8 cellular contexts compared by ENCODE assay signal in genomic region chr19:52139291-52140076, GRCh38. TPM values are rescaled to one million over a fixed set of nuclear protein-coding genes. Genes with fewer than 3 reads are reported as not detected.
DNase-seq lines count a peak whose midpoint lies in the region; ATAC-seq and TF ChIP-seq lines count a peak whose summit lies in the region.

TSS of gene ZNF616 (minus strand) at chr19:52139938. CDS start at chr19:52130512, 9,426 bp downstream.

- peak within 1 kb of the TSS; percentile 75 to 83 for H3K4me3 ChIP-seq in esophagus (ENCODE audit: low read depth in 1 of 2, low read length in 2 of 2)
- H3K4me3 ChIP-seq in muscle layer of colon (ENCODE audit: low read depth in 1 of 2, low read length in 2 of 2), result peak within 1 kb of the TSS; percentile 96 to 98

- no peaks in the 10 kb centered on the region for H3K36me3 ChIP-seq in esophagus (ENCODE audit: control insufficient read depth in 2 of 2, insufficient read depth in 2 of 2, low read length in 1 of 2)
- no peaks in the 10 kb centered on the region for H3K36me3 ChIP-seq in muscle layer of colon (ENCODE audit: insufficient read depth, low read length)

- in situ Hi-C loops in KBM-7 (cut with MboI; ENCODE audit: low pct_unique_long_range_greater_than_20kb, low sequenced_read_pairs), result no loop called here

- H3K9ac ChIP-seq in muscle layer of colon (ENCODE audit: low read length), result peak within 1 kb of the TSS; percentile 85

- peak within 1 kb of the TSS; percentile 94 for H3K4me3 Mint-ChIP-seq in activated T-cell treated with anti-CD3 and anti-CD28 coated beads, Interleukin-2, amount 50 U/mL, for 4 hours

- H3K27ac ChIP-seq in esophagus (ENCODE audit: low read depth in 2 of 2, low read length in 1 of 2) (peak within 1 kb of the TSS; percentile 96), muscle layer of colon (ENCODE audit: low read depth, low read length) (peak within 1 kb of the TSS; percentile 92)

- H3K9me3 Mint-ChIP-seq in activated T-cell treated with anti-CD3 and anti-CD28 coated beads, Interleukin-2, amount 50 U/mL, for 4 hours, result peaks cover 12% of the 10 kb centered on the region

- H3K27me3 ChIP-seq in esophagus (ENCODE audit: control insufficient read depth in 1 of 2, insufficient read depth in 2 of 2, low read length in 2 of 2) (no peaks in the 10 kb centered on the region), muscle layer of colon (ENCODE audit: control insufficient read depth in 1 of 2, insufficient read depth in 2 of 2, low read length in 2 of 2) (no peaks in the 10 kb centered on the region)

- DNase-seq in DMS53 treated with DMSO at 0.1 percent for 48 hours (lab: John Stamatoyannopoulos, UW; ENCODE audit: unreplicated experiment) (peak; percentile 88), KBM-7 (peak; percentile 94)
- peak; percentile 98 for DNase-seq in activated T-cell treated with anti-CD3 and anti-CD28 coated beads, Interleukin-2, amount 50 U/mL, for 4 hours
- DNase-seq in stimulated activated CD8-positive, alpha-beta memory T cell treated with anti-CD3 and anti-CD28 coated beads, Interleukin-7, amount 100 ng/mL, for 1 hour (ENCODE audit: low read depth in 2 of 2), result peak; percentile 93 to 97

- H3K9me3 ChIP-seq in esophagus (ENCODE audit: control insufficient read depth in 2 of 2, insufficient read depth in 1 of 2, low read depth in 1 of 2, low read length in 1 of 2) (peaks cover 0 to 5% of the 10 kb centered on the region in 2 donors), muscle layer of colon (ENCODE audit: low read length) (no peaks in the 10 kb centered on the region)

- peaks cover 11% of the 10 kb centered on the region for H3K36me3 Mint-ChIP-seq in activated T-cell treated with anti-CD3 and anti-CD28 coated beads, Interleukin-2, amount 50 U/mL, for 4 hours (ENCODE audit: insufficient read depth)

- H3K4me1 ChIP-seq in esophagus (ENCODE audit: control insufficient read depth in 2 of 2, insufficient read depth in 2 of 2, low read length in 1 of 2) (no peaks in the 10 kb centered on the region), muscle layer of colon (ENCODE audit: insufficient read depth, low read length) (peaks cover 17% of the 10 kb centered on the region)

- peaks cover 23% of the 10 kb centered on the region for H3K4me1 Mint-ChIP-seq in activated T-cell treated with anti-CD3 and anti-CD28 coated beads, Interleukin-2, amount 50 U/mL, for 4 hours (ENCODE audit: low read depth)

- no peaks in the 10 kb centered on the region for H3K27me3 Mint-ChIP-seq in activated T-cell treated with anti-CD3 and anti-CD28 coated beads, Interleukin-2, amount 50 U/mL, for 4 hours (ENCODE audit: low read depth)

- 0 to 1% methylated on average over 49 to 50 of the region's 50 CpGs for WGBS in esophagus, 2 donors

- peak; percentile 89 for ATAC-seq in GM21576 (IDR thresholded peaks at IDR 0.05; ENCODE audit: unreplicated experiment)
- ATAC-seq in activated T-cell treated with anti-CD3 and anti-CD28 coated beads, Interleukin-2, amount 50 U/mL, for 4 hours, result peak; percentile 98 to 99

TF ChIP-seq in PFSK-1, 5 proteins besides CTCF, POLR2A, EP300 and RAD21:
- 0 out of 2 replicates have a peak, but pooled peaks have one; percentile 10 for TF ChIP-seq SIN3A (IDR thresholded peaks at IDR 0.05; ENCODE audit: borderline replicate concordance, insufficient read depth, low read length)
- peak; percentile 95 for TF ChIP-seq POLR2AphosphoS5 (IDR thresholded peaks at IDR 0.05; ENCODE audit: low read depth, low read length)
- TF ChIP-seq TAF1 (IDR thresholded peaks at IDR 0.05; ENCODE audit: borderline replicate concordance, insufficient read depth, low read length), result peak; percentile 81; the same call in 1 of the 2 replicates
- TF ChIP-seq, protein P1, sequence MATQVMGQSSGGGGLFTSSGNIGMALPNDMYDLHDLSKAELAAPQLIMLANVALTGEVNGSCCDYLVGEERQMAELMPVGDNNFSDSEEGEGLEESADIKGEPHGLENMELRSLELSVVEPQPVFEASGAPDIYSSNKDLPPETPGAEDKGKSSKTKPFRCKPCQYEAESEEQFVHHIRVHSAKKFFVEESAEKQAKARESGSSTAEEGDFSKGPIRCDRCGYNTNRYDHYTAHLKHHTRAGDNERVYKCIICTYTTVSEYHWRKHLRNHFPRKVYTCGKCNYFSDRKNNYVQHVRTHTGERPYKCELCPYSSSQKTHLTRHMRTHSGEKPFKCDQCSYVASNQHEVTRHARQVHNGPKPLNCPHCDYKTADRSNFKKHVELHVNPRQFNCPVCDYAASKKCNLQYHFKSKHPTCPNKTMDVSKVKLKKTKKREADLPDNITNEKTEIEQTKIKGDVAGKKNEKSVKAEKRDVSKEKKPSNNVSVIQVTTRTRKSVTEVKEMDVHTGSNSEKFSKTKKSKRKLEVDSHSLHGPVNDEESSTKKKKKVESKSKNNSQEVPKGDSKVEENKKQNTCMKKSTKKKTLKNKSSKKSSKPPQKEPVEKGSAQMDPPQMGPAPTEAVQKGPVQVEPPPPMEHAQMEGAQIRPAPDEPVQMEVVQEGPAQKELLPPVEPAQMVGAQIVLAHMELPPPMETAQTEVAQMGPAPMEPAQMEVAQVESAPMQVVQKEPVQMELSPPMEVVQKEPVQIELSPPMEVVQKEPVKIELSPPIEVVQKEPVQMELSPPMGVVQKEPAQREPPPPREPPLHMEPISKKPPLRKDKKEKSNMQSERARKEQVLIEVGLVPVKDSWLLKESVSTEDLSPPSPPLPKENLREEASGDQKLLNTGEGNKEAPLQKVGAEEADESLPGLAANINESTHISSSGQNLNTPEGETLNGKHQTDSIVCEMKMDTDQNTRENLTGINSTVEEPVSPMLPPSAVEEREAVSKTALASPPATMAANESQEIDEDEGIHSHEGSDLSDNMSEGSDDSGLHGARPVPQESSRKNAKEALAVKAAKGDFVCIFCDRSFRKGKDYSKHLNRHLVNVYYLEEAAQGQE (IDR thresholded peaks at IDR 0.05; ENCODE audit: insufficient read depth in 1 of 2, low read depth in 2 of 2, low read length in 2 of 2), result no peak
- TF ChIP-seq FOXP2 (optimal IDR thresholded peaks at IDR 0.05; ENCODE audit: borderline replicate concordance, extremely low read depth, extremely low read length, insufficient read depth), result peak; percentile 33

RNA-seq across cellular contexts. Expression of gene ZNF616, which starts in this region (rescaled TPM):
- 3.1 TPM for polyA plus RNA-seq in PFSK-1 (2012; ENCODE audit: insufficient read length, low read depth)
- 1 to 10 TPM; 7.1 to 8.7 (median 7.2) TPM for total RNA-seq in activated T-cell treated with anti-CD3 and anti-CD28 coated beads, Interleukin-2, amount 50 U/mL, for 4 hours
- polyA plus RNA-seq in esophagus, result 1 to 10 TPM; 1.4 to 1.7 TPM

Comparison
In these comparisons a context has a peak if more than half of its experiments do, and no peak if none do; other contexts are left out.
1. Peak in every context shown above with its lines: DNase-seq, ATAC-seq, H3K4me3 ChIP-seq and H3K27ac ChIP-seq.